Comparison of ENCODE assay signal across 8 cellular contexts in the genomic region with DNA sequence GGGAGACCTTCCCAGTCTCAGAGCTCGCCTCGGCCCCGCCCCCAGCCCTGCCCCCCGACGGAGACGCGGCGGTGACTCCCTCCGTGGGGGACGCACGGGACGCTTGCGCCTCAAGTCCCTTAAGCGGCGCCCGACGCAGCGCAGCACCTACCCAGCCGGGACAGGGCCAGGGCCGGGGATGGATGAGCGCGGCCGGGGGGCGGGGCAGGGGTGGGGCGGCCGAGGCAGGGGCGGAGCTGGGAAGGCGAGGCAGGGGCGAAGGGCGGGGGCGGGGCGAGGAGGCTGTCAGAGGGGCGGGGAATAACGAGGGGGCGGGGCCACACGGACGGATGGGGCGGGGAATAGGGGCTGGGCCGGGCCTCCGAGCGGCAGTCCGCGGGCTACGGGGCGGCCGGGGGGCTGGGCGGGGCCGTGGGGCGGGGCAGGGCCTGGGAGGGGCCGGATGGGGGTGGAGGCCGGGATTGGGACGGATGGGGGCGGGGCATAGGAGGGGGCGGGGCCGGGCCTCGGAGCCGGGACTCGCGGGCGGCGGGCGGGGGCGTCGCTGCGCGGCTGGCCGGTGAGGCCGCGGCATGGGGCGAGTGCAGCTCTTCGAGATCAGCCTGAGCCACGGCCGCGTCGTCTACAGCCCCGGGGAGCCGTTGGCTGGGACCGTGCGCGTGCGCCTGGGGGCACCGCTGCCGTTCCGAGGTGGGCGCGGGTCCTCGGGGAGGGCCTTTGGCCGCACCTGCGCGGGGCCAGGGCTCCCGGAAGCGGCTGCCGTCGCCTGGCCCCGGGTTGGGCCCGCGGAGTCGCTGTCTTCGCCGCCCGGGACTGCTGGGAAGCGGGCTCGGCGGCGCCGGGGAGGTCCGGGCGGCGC. TPM values are rescaled to one million over a fixed set of nuclear protein-coding genes. Genes with fewer than 3 reads are reported as not detected.
DNase-seq lines count a peak whose midpoint lies in the region; ATAC-seq and TF ChIP-seq lines count a peak whose summit lies in the region.

A gene with protein sequence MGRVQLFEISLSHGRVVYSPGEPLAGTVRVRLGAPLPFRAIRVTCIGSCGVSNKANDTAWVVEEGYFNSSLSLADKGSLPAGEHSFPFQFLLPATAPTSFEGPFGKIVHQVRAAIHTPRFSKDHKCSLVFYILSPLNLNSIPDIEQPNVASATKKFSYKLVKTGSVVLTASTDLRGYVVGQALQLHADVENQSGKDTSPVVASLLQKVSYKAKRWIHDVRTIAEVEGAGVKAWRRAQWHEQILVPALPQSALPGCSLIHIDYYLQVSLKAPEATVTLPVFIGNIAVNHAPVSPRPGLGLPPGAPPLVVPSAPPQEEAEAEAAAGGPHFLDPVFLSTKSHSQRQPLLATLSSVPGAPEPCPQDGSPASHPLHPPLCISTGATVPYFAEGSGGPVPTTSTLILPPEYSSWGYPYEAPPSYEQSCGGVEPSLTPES (plus strand): TSS at position 541 of the 859 bp plus-strand sequence. CDS start 32 bp downstream, at position 573.

- WGBS in lower leg skin, 2 donors, result 0% methylated on average over 39 of the region's 109 CpGs; no CpG with 5 or more reads in 1 of the 2 donors

- TF ChIP-seq CTCF in lower leg skin (IDR thresholded peaks at IDR 0.05), result no peak

- peak within 1 kb of the TSS; percentile 83 for H3K27ac ChIP-seq in duodenal mucosa (ENCODE audit: low read depth, low read length)

- no peaks in the 10 kb centered on the region for H3K9me3 ChIP-seq in duodenal mucosa (ENCODE audit: control insufficient read depth in 1 of 2, low read length in 2 of 2)

- H3K27me3 ChIP-seq in duodenal mucosa (ENCODE audit: control insufficient read depth in 1 of 2, insufficient read depth in 2 of 2, low read length in 2 of 2), result peaks cover 0 to 5% of the 10 kb centered on the region in 2 donors

- TF ChIP-seq POLR2A in lower leg skin (IDR thresholded peaks at IDR 0.05), result no peak

- H3K4me3 ChIP-seq in duodenal mucosa (ENCODE audit: low read depth in 1 of 2, low read length in 2 of 2) (peak within 1 kb of the TSS; percentile 79 to 89), lower leg skin (ENCODE audit: low read depth, poor library complexity, severe bottlenecking) (peak within 1 kb of the TSS; percentile 89)

- H3K9ac ChIP-seq in duodenal mucosa (ENCODE audit: low read depth in 1 of 2, low read length in 2 of 2), result peak within 1 kb of the TSS; percentile 79 to 88

- peaks cover 14 to 15% of the 10 kb centered on the region in 2 donors for H3K4me1 ChIP-seq in duodenal mucosa (ENCODE audit: control insufficient read depth in 1 of 2, insufficient read depth in 2 of 2, low read length in 2 of 2)

- peak; percentile 66 for ATAC-seq in HG03439 (IDR thresholded peaks at IDR 0.05; ENCODE audit: unreplicated experiment)

- DNase-seq in Ammon's horn (ENCODE audit: low spot score) (peak; percentile 96), GM19238 (ENCODE audit: insufficient read length, low spot score) (peak; percentile 94), NCI-H748 treated with DMSO at 0.1 percent for 48 hours (lab: John Stamatoyannopoulos, UW) (peak; percentile 72), lower leg skin (ENCODE audit: low spot score in 2 of 2) (peak; percentile 91 to 98)
- DNase-seq in activated CD4-positive, alpha-beta T cell treated with anti-CD3 and anti-CD28 coated beads, Interleukin-2, amount 50 U/mL, for 48 hours, result peak; percentile 91 to 92
- peak; percentile 92 to 95 for DNase-seq in stimulated activated CD4-positive, alpha-beta T cell treated with anti-CD3 and anti-CD28 coated beads, Interleukin-4, amount 100 ng/mL, for 4 hours

- intact Hi-C loops in lower leg skin (cut with DNase I; ENCODE audit: low total_unique reads), result no loop called here

- H3K36me3 ChIP-seq in duodenal mucosa (ENCODE audit: control insufficient read depth in 1 of 2, insufficient read depth in 2 of 2, low read length in 2 of 2), result no peaks in the 10 kb centered on the region

RNA-seq across cellular contexts. Expression of the gene that starts here (rescaled TPM):
- 100 to 1,000 TPM in 2 of 4 donors, 10 to 100 TPM in 2; 69.4 to 161 (median 91.9) TPM for total RNA-seq in lower leg skin

Comparison
In these comparisons a context has a peak if more than half of its experiments do, and no peak if none do; other contexts are left out.
1. Peak in every context shown above with its lines: DNase-seq, ATAC-seq, H3K4me3 ChIP-seq and H3K27ac ChIP-seq.